Comparison of ENCODE assay signal across 2 cellular contexts in genomic region chr20:21725892-21726291, GRCh38.
A peak's percentile ranks its signal among the peaks of the same experiment; 100 is the strongest.
TF ChIP-seq lines count a peak whose summit lies in the region.

No MANE protein-coding gene starts in this region.

TF ChIP-seq in GM23338, 12 proteins besides CTCF, POLR2A, EP300 and RAD21:
- no peak for TF ChIP-seq ZNF462 (CRISPR knock-in tag; IDR thresholded peaks at IDR 0.05)
- no peak for TF ChIP-seq ZNF331 (CRISPR knock-in tag; IDR thresholded peaks at IDR 0.05; ENCODE audit: low read depth)

TF ChIP-seq in H1, 55 proteins besides CTCF, POLR2A, EP300 and RAD21:
- TF ChIP-seq SP1 (IDR thresholded peaks at IDR 0.05; ENCODE audit: low read depth, low read length) (peak; percentile 62; the same call in 1 of the 2 replicates), TEAD4 (IDR thresholded peaks at IDR 0.05; ENCODE audit: low read depth, low read length) (peak; percentile 53; the same call in 1 of the 2 replicates), EGR1 (IDR thresholded peaks at IDR 0.05; ENCODE audit: borderline replicate concordance, low read depth, low read length) (no peak), NANOG (IDR thresholded peaks at IDR 0.05; ENCODE audit: insufficient read depth, low read depth, low read length, poor library complexity, severe bottlenecking) (no peak), JUND (IDR thresholded peaks at IDR 0.05; ENCODE audit: low read length) (no peak)
